Comparison of ENCODE assay signal across 18 cellular contexts in genomic region chr7:82904871-82905270, GRCh38.
"Had no signal": no experiment of that assay in that cellular context is flagged by ENCODE, and none has a peak within 500 bp of the region (broad histone marks: within the 10 kb centered on the region; RNA-seq: fewer than 3 reads in every experiment).

No MANE protein-coding gene starts in this region.

- H3K27me3 Mint-ChIP-seq: T-helper 17 cell had no signal

- DNase-seq: KBM-7; MV-4-11; NCI-H1048; NCI-H1105; NCI-H1436 treated with DMSO at 0.1 percent for 48 hours; NCI-H1694; NCI-H187 treated with DMSO at 0.1 percent for 48 hours; NCI-H2029 treated with DMSO at 0.1 percent for 48 hours; NCI-H2227 treated with DMSO at 0.1 percent for 48 hours; NCI-H510A; NCI-H524 treated with DMSO at 0.1 percent for 48 hours; NCI-H748 treated with DMSO at 0.1 percent for 48 hours; NK-92 treated with Interleukin-12 subunit alpha and Interleukin-12 subunit beta, amount 100 ng/mL, for 24 hours; Right ventricle myocardium superior; RPMI8226; T-helper 1 cell; T-helper 17 cell had no signal

- H3K27ac Mint-ChIP-seq: T-helper 17 cell had no signal

- ATAC-seq: SK-N-SH treated with all-trans-retinoic acid at 6 μM for 48 hours, T-helper 17 cell had no signal

- H3K4me3 Mint-ChIP-seq: T-helper 17 cell had no signal

- H3K4me1 Mint-ChIP-seq: T-helper 17 cell had no signal
